Comparison of ENCODE assay signal across 22 cellular contexts in the genomic region with DNA sequence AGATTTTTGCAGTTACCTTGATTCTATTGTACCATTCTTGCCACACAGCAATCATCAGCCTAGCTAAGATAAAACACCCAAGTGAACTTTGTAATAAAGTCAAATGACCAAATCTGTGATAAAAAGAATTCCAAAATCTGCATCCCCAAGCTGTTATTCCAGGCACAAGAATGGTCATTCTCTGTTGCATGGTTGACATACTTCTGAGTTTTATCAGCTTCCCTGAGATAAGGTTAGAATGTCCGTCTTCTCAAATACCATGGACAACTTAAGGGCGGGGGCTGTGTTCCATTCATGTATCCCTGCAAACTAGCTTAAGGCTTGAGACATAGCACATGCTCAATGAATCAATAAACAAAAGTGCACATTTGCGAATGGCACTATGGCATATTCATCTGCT. TPM values are rescaled to one million over a fixed set of nuclear protein-coding genes. Genes with fewer than 3 reads are reported as not detected.
"Had no signal": no experiment of that assay in that cellular context is flagged by ENCODE, and none has a peak within 500 bp of the region (broad histone marks: within the 10 kb centered on the region; RNA-seq: fewer than 3 reads in every experiment).

No MANE protein-coding gene starts in this region.

- H3K4me2 ChIP-seq: neural progenitor cell had no signal

- H3K27ac Mint-ChIP-seq: activated naive CD8-positive, alpha-beta T cell; naive thymus-derived CD4-positive, alpha-beta T cell; neural progenitor cell; stimulated activated effector memory CD8-positive, alpha-beta T cell treated with anti-CD3 and anti-CD28 coated beads, Interleukin-12 subunit alpha, Interleukin-12 subunit beta, amount 100 ng/mL, for 72 hours; T-helper 1 cell treated with Interleukin-12 subunit alpha and Interleukin-12 subunit beta and Interleukin-4 antibody, amounts not matched to agents 30 μg/mL and 1 μg/mL, for 36 hours; type B pancreatic cell had no signal

- DNase-seq: amygdala; head of caudate nucleus; left ventricle myocardium superior; naive thymus-derived CD4-positive, alpha-beta T cell; psoas muscle; stimulated activated CD4-positive, alpha-beta T cell treated with anti-CD3 and anti-CD28 coated beads, Interleukin-4, amount 100 ng/mL, for 24 hours; stomach had no signal

- H3K36me3 ChIP-seq: neural progenitor cell, stomach had no signal

- H3K9ac ChIP-seq: neural progenitor cell had no signal

- H3K4me1 Mint-ChIP-seq: stimulated activated effector memory CD8-positive, alpha-beta T cell treated with anti-CD3 and anti-CD28 coated beads, Interleukin-12 subunit alpha, Interleukin-12 subunit beta, amount 100 ng/mL, for 72 hours had no signal

- H2AFZ ChIP-seq: neural progenitor cell had no signal

- H3K9me3 Mint-ChIP-seq: naive thymus-derived CD4-positive, alpha-beta T cell; stimulated activated effector memory CD8-positive, alpha-beta T cell treated with anti-CD3 and anti-CD28 coated beads, Interleukin-12 subunit alpha, Interleukin-12 subunit beta, amount 100 ng/mL, for 72 hours; T-helper 1 cell treated with Interleukin-12 subunit alpha and Interleukin-12 subunit beta and Interleukin-4 antibody, amounts not matched to agents 30 μg/mL and 1 μg/mL, for 36 hours; type B pancreatic cell had no signal

- H3K27ac ChIP-seq: epithelial cell of prostate, neural progenitor cell, psoas muscle, stomach had no signal

- H3K4me1 ChIP-seq: neural progenitor cell, psoas muscle, stomach had no signal

- H3K4me3 Mint-ChIP-seq: activated naive CD8-positive, alpha-beta T cell; naive thymus-derived CD4-positive, alpha-beta T cell; neural progenitor cell; stimulated activated effector memory CD8-positive, alpha-beta T cell treated with anti-CD3 and anti-CD28 coated beads, Interleukin-12 subunit alpha, Interleukin-12 subunit beta, amount 100 ng/mL, for 72 hours; T-helper 1 cell treated with Interleukin-12 subunit alpha and Interleukin-12 subunit beta and Interleukin-4 antibody, amounts not matched to agents 30 μg/mL and 1 μg/mL, for 36 hours; type B pancreatic cell had no signal

- H3K27me3 ChIP-seq: neural progenitor cell had no signal

- H3K4me3 ChIP-seq: neural progenitor cell, psoas muscle, stomach had no signal

- H3K9me3 ChIP-seq: psoas muscle, stomach had no signal

- ATAC-seq: activated CD4-positive, CD25-positive, alpha-beta regulatory T cell treated with anti-CD3 and anti-CD28 coated beads, Interleukin-2, amount 50 U/mL, for 24 hours; left ventricle myocardium superior; naive thymus-derived CD4-positive, alpha-beta T cell; psoas muscle; sciatic nerve; stimulated activated effector memory CD8-positive, alpha-beta T cell treated with anti-CD3 and anti-CD28 coated beads, Interleukin-12 subunit alpha, Interleukin-12 subunit beta, amount 100 ng/mL, for 72 hours had no signal

- H3K36me3 Mint-ChIP-seq: activated naive CD8-positive, alpha-beta T cell; naive thymus-derived CD4-positive, alpha-beta T cell; neural progenitor cell; stimulated activated effector memory CD8-positive, alpha-beta T cell treated with anti-CD3 and anti-CD28 coated beads, Interleukin-12 subunit alpha, Interleukin-12 subunit beta, amount 100 ng/mL, for 72 hours; type B pancreatic cell had no signal

RNA-seq across cellular contexts. Expression of a gene that starts 8.1 kb away (rescaled TPM):
- total RNA-seq: activated CD8-positive, alpha-beta memory T cell treated with anti-CD3 and anti-CD28 coated beads for 36 hours; chondrocyte; dermis microvascular lymphatic vessel endothelial cell; frontal cortex; mucosa of gallbladder; naive thymus-derived CD4-positive, alpha-beta T cell; osteocyte; sciatic nerve; temporal lobe had no signal
- polyA plus RNA-seq: naive thymus-derived CD4-positive, alpha-beta T cell; psoas muscle; stomach had no signal
